Comparison of ENCODE assay signal across 1 cellular context in genomic region chr9:123470121-123470851, GRCh38.
TF ChIP-seq lines count a peak whose summit lies in the region.

No MANE protein-coding gene starts in this region.

TF ChIP-seq in K562, 482 proteins besides CTCF, POLR2A, EP300 and RAD21 (continued from another document and continues in another):
- TF ChIP-seq HINFP (tag; conservative IDR thresholded peaks at IDR 0.05; ENCODE audit: low read depth): no peak
- peak; percentile 80 for TF ChIP-seq USF1 (CRISPR knock-in tag; IDR thresholded peaks at IDR 0.05)
- TF ChIP-seq ZNF780A (CRISPR knock-in tag; IDR thresholded peaks at IDR 0.05): no peak
- TF ChIP-seq HDAC6 (IDR thresholded peaks at IDR 0.05; ENCODE audit: low read depth, low read length): no peak
- TF ChIP-seq NONO (IDR thresholded peaks at IDR 0.05; ENCODE audit: low read depth in 2 of 2, low read length in 1 of 2): no peak
- 0 out of 4 replicates have a peak, but pooled peaks of 1 of the 2 experiments have one; percentile 25 for TF ChIP-seq ZNF639 (CRISPR knock-in tag; conservative IDR thresholded peaks at IDR 0.05 in 1 of 2, IDR thresholded peaks at IDR 0.05 in 1 of 2)
- TF ChIP-seq CEBPG (CRISPR knock-in tag; IDR thresholded peaks at IDR 0.05): peak; percentile 55; the same call in 1 of the 2 replicates
- TF ChIP-seq CEBPG (tag; conservative IDR thresholded peaks at IDR 0.05 in 1 of 2, IDR thresholded peaks at IDR 0.05 in 1 of 2): peak in 1 of 2 experiments; percentile 83; a peak in 2 of 4 replicates
- no peak for TF ChIP-seq HMG20B (CRISPR knock-in tag; IDR thresholded peaks at IDR 0.05)
- TF ChIP-seq GTF2E2 (tag; IDR thresholded peaks at IDR 0.05): no peak
- no peak for TF ChIP-seq TCF15 (CRISPR knock-in tag; IDR thresholded peaks at IDR 0.05)
- peak; percentile 80 for TF ChIP-seq BHLHE40 (IDR thresholded peaks at IDR 0.05; ENCODE audit: low read length)
- no peak for TF ChIP-seq ZNF79 (CRISPR knock-in tag; IDR thresholded peaks at IDR 0.05; ENCODE audit: low read depth)
- TF ChIP-seq, protein P1, sequence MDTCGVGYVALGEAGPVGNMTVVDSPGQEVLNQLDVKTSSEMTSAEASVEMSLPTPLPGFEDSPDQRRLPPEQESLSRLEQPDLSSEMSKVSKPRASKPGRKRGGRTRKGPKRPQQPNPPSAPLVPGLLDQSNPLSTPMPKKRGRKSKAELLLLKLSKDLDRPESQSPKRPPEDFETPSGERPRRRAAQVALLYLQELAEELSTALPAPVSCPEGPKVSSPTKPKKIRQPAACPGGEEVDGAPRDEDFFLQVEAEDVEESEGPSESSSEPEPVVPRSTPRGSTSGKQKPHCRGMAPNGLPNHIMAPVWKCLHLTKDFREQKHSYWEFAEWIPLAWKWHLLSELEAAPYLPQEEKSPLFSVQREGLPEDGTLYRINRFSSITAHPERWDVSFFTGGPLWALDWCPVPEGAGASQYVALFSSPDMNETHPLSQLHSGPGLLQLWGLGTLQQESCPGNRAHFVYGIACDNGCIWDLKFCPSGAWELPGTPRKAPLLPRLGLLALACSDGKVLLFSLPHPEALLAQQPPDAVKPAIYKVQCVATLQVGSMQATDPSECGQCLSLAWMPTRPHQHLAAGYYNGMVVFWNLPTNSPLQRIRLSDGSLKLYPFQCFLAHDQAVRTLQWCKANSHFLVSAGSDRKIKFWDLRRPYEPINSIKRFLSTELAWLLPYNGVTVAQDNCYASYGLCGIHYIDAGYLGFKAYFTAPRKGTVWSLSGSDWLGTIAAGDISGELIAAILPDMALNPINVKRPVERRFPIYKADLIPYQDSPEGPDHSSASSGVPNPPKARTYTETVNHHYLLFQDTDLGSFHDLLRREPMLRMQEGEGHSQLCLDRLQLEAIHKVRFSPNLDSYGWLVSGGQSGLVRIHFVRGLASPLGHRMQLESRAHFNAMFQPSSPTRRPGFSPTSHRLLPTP (IDR thresholded peaks at IDR 0.05; ENCODE audit: borderline replicate concordance, extremely low read depth, insufficient read length): no peak
- no peak for TF ChIP-seq E4F1 (CRISPR knock-in tag; IDR thresholded peaks at IDR 0.05; ENCODE audit: borderline replicate concordance)
- no peak for TF ChIP-seq ZBTB49 (CRISPR knock-in tag; IDR thresholded peaks at IDR 0.05; ENCODE audit: borderline replicate concordance)
- TF ChIP-seq CBX3 (IDR thresholded peaks at IDR 0.05; ENCODE audit: borderline replicate concordance in 1 of 2, low read length in 2 of 2): no peak
- TF ChIP-seq MAX (CRISPR knock-in tag; IDR thresholded peaks at IDR 0.05): peak; percentile 52
- no peak for TF ChIP-seq ZNF347 (CRISPR knock-in tag; IDR thresholded peaks at IDR 0.05; ENCODE audit: low read depth)
- no peak for TF ChIP-seq ZNF75A (CRISPR knock-in tag; IDR thresholded peaks at IDR 0.05)
- TF ChIP-seq TGIF2 (CRISPR knock-in tag; IDR thresholded peaks at IDR 0.05): no peak
- peak; percentile 57 for TF ChIP-seq CXXC5 (CRISPR knock-in tag; IDR thresholded peaks at IDR 0.05)
- TF ChIP-seq, protein P2, sequence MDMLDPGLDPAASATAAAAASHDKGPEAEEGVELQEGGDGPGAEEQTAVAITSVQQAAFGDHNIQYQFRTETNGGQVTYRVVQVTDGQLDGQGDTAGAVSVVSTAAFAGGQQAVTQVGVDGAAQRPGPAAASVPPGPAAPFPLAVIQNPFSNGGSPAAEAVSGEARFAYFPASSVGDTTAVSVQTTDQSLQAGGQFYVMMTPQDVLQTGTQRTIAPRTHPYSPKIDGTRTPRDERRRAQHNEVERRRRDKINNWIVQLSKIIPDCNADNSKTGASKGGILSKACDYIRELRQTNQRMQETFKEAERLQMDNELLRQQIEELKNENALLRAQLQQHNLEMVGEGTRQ (CRISPR knock-in tag; IDR thresholded peaks at IDR 0.05): peak; percentile 58
- no peak for TF ChIP-seq TAF7 (tag; IDR thresholded peaks at IDR 0.05)
- TF ChIP-seq TEAD4 (IDR thresholded peaks at IDR 0.05; ENCODE audit: low read length): peak; percentile 21; the same call in 1 of the 2 replicates
- no peak for TF ChIP-seq TEAD4 (CRISPR knock-in tag; IDR thresholded peaks at IDR 0.05; ENCODE audit: borderline replicate concordance)
- TF ChIP-seq ARHGAP35 (IDR thresholded peaks at IDR 0.05; ENCODE audit: partially characterized antibody): no peak
- TF ChIP-seq NR0B1 (IDR thresholded peaks at IDR 0.05; ENCODE audit: partially characterized antibody): no peak
- TF ChIP-seq ZNF586 (CRISPR knock-in tag; conservative IDR thresholded peaks at IDR 0.05): no peak
- TF ChIP-seq ZNF263 (CRISPR knock-in tag; IDR thresholded peaks at IDR 0.05; ENCODE audit: borderline replicate concordance): no peak
- TF ChIP-seq, protein P3, sequence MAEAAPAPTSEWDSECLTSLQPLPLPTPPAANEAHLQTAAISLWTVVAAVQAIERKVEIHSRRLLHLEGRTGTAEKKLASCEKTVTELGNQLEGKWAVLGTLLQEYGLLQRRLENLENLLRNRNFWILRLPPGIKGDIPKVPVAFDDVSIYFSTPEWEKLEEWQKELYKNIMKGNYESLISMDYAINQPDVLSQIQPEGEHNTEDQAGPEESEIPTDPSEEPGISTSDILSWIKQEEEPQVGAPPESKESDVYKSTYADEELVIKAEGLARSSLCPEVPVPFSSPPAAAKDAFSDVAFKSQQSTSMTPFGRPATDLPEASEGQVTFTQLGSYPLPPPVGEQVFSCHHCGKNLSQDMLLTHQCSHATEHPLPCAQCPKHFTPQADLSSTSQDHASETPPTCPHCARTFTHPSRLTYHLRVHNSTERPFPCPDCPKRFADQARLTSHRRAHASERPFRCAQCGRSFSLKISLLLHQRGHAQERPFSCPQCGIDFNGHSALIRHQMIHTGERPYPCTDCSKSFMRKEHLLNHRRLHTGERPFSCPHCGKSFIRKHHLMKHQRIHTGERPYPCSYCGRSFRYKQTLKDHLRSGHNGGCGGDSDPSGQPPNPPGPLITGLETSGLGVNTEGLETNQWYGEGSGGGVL (CRISPR knock-in tag; IDR thresholded peaks at IDR 0.05): no peak
- TF ChIP-seq, protein P4, sequence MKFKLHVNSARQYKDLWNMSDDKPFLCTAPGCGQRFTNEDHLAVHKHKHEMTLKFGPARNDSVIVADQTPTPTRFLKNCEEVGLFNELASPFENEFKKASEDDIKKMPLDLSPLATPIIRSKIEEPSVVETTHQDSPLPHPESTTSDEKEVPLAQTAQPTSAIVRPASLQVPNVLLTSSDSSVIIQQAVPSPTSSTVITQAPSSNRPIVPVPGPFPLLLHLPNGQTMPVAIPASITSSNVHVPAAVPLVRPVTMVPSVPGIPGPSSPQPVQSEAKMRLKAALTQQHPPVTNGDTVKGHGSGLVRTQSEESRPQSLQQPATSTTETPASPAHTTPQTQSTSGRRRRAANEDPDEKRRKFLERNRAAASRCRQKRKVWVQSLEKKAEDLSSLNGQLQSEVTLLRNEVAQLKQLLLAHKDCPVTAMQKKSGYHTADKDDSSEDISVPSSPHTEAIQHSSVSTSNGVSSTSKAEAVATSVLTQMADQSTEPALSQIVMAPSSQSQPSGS (CRISPR knock-in tag; IDR thresholded peaks at IDR 0.05): no peak
- no peak for TF ChIP-seq ZSCAN29 (IDR thresholded peaks at IDR 0.05)
- no peak for TF ChIP-seq ZC3H11A (IDR thresholded peaks at IDR 0.05; ENCODE audit: low read depth, low read length)
- TF ChIP-seq SPI1 (IDR thresholded peaks at IDR 0.05; ENCODE audit: borderline replicate concordance, low read depth, low read length): peak; percentile 98
- TF ChIP-seq RNF2 (IDR thresholded peaks at IDR 0.05): no peak
- no peak for TF ChIP-seq MED1 (CRISPR knock-in tag; IDR thresholded peaks at IDR 0.05; ENCODE audit: borderline replicate concordance)
- peak; percentile 33; the same call in 1 of the 2 replicates for TF ChIP-seq ATF7 (IDR thresholded peaks at IDR 0.05)
- no peak for TF ChIP-seq GTF2B (IDR thresholded peaks at IDR 0.05; ENCODE audit: extremely low read depth, insufficient read length)
